In genomic region chr22:37222440-37222971, GRCh38 we compare ENCODE assay signal across 13 cellular contexts. TPM values are rescaled to one million over a fixed set of nuclear protein-coding genes. Genes with fewer than 3 reads are reported as not detected.
DNase-seq lines count a peak whose midpoint lies in the region; ATAC-seq and TF ChIP-seq lines count a peak whose summit lies in the region.
"Had no signal": no experiment of that assay in that cellular context is flagged by ENCODE, and none has a peak within 500 bp of the region (broad histone marks: within the 10 kb centered on the region; RNA-seq: fewer than 3 reads in every experiment).

No MANE protein-coding gene starts in this region.

- H3K36me3 ChIP-seq in OCI-LY3 (replicated peaks; ENCODE audit: low read depth, low read length) (peaks cover 66% of the 10 kb centered on the region), mammary epithelial cell (ENCODE audit: insufficient read depth, low read length) (peaks cover 6% of the 10 kb centered on the region)
- H3K36me3 ChIP-seq: adrenal gland, suprapubic skin had no signal

- H3K9me3 ChIP-seq in OCI-LY3 (ENCODE audit: insufficient read depth, low read length) = peaks cover 10% of the 10 kb centered on the region; the same call in 1 of the 2 replicates
- no peaks in the 10 kb centered on the region for H3K9me3 ChIP-seq in mammary epithelial cell (replicated peaks; ENCODE audit: insufficient read depth, low read length)
- H3K9me3 ChIP-seq: adrenal gland, SK-N-SH, suprapubic skin had no signal

- CTCF ChIA-PET in mammary epithelial cell (lab: Charles Lee; ENCODE audit: low non-redundant PET) = no interaction called here

- H3K9ac ChIP-seq in OCI-LY3 (ENCODE audit: low read length) (peak overlapping the region; percentile 22; the same call in 1 of the 2 replicates), mammary epithelial cell (ENCODE audit: insufficient read depth, low read length) (no peak overlapping the region)
- H3K9ac ChIP-seq: SK-N-SH had no signal

- in situ Hi-C loops in mammary epithelial cell (cut with MboI; ENCODE audit: low sequenced_read_pairs in 2 of 2) = no loop called here

- H2AFZ ChIP-seq in OCI-LY3 (ENCODE audit: low read depth, low read length) (no peak overlapping the region), mammary epithelial cell (ENCODE audit: low read depth, low read length) (no peak overlapping the region)

- DNase-seq in GF-D8 (lab: John Stamatoyannopoulos, UW) = peak; percentile 37
- peak in 1 of 2 donors; percentile 40 for DNase-seq in central memory CD8-positive, alpha-beta T cell (ENCODE audit: low spot score in 2 of 2)
- no peak for DNase-seq in mammary epithelial cell
- DNase-seq: adrenal gland, COR-L47, H7, left cardiac atrium, SK-N-SH had no signal

- dilution Hi-C loops in mammary epithelial cell (cut with HindIII; ENCODE audit: low sequenced_read_pairs) = loop anchor here (5.0 kb wide), 2 partner anchors 70 to 100 kb away; no protein-coding TSS in a partner anchor

- H3K27ac ChIP-seq in OCI-LY3 (ENCODE audit: low read length) (peak overlapping the region; percentile 97), mammary epithelial cell (ENCODE audit: insufficient read depth, low read depth, low read length) (no peak overlapping the region)
- H3K27ac ChIP-seq: adrenal gland, suprapubic skin had no signal

- H3K4me1 ChIP-seq in OCI-LY3 (ENCODE audit: low read length) (peaks cover 87% of the 10 kb centered on the region), mammary epithelial cell (ENCODE audit: insufficient read depth, low read length) (no peaks in the 10 kb centered on the region)
- H3K4me1 ChIP-seq: adrenal gland, suprapubic skin had no signal

- H3K4me3 Mint-ChIP-seq in central memory CD8-positive, alpha-beta T cell = peak overlapping the region; percentile 45

- H4K20me1 ChIP-seq in OCI-LY3 (ENCODE audit: insufficient read depth, low read length) = no peaks in the 10 kb centered on the region
- no peaks in the 10 kb centered on the region for H4K20me1 ChIP-seq in mammary epithelial cell (ENCODE audit: insufficient read depth, low read length)

- peak overlapping the region; percentile 75 for H3K27ac Mint-ChIP-seq in central memory CD8-positive, alpha-beta T cell (ENCODE audit: low read depth)

- peaks cover 85% of the 10 kb centered on the region for H3K4me1 Mint-ChIP-seq in central memory CD8-positive, alpha-beta T cell

- H3K79me2 ChIP-seq in OCI-LY3 (ENCODE audit: low read length) = peaks cover 41% of the 10 kb centered on the region
- peaks cover 3% of the 10 kb centered on the region for H3K79me2 ChIP-seq in mammary epithelial cell (ENCODE audit: insufficient read depth, low read length)

- H3K4me3 ChIP-seq in OCI-LY3 (ENCODE audit: low read length) = no peak overlapping the region
- no peak overlapping the region for H3K4me3 ChIP-seq in mammary epithelial cell (replicated peaks in 1 of 3; ENCODE audit: insufficient read depth in 1 of 3, low read depth in 2 of 3, low read length in 3 of 3)
- H3K4me3 ChIP-seq: adrenal gland, suprapubic skin had no signal

- peak; percentile 40 for ATAC-seq in central memory CD8-positive, alpha-beta T cell (replicated peaks; ENCODE audit: extremely low read depth, poor library complexity, severe bottlenecking)
- ATAC-seq in HG03280 (IDR thresholded peaks at IDR 0.05; ENCODE audit: unreplicated experiment) (no peak), HG03469 (IDR thresholded peaks at IDR 0.05; ENCODE audit: unreplicated experiment) (no peak)

- no TSS peak for BruUV-seq in mammary epithelial cell (replicated peaks; lab: Mats Ljungman, UMichigan)

- H3K4me2 ChIP-seq in OCI-LY3 (ENCODE audit: low read length) (peak overlapping the region; percentile 18), mammary epithelial cell (ENCODE audit: insufficient read depth, low read depth, low read length) (no peak overlapping the region)
- H3K4me2 ChIP-seq: SK-N-SH had no signal

- intact Hi-C loops in mammary epithelial cell (cut with micrococcal nuclease) = no loop called here

- H3K27me3 ChIP-seq in OCI-LY3 (ENCODE audit: low read depth, low read length) = no peaks in the 10 kb centered on the region
- H3K27me3 ChIP-seq in mammary epithelial cell (ENCODE audit: insufficient read depth, low read length) = no peaks in the 10 kb centered on the region
- H3K27me3 ChIP-seq: adrenal gland had no signal

- peaks cover 36% of the 10 kb centered on the region for H3K36me3 Mint-ChIP-seq in central memory CD8-positive, alpha-beta T cell (ENCODE audit: insufficient read depth)

- H3K9me3 Mint-ChIP-seq in central memory CD8-positive, alpha-beta T cell = peaks cover 5% of the 10 kb centered on the region

- no peaks in the 10 kb centered on the region for H3K27me3 Mint-ChIP-seq in central memory CD8-positive, alpha-beta T cell

- TF ChIP-seq CTCF in OCI-LY3 (IDR thresholded peaks at IDR 0.05; ENCODE audit: low read depth, low read length) (no peak), mammary epithelial cell (conservative IDR thresholded peaks at IDR 0.05 in 1 of 2, IDR thresholded peaks at IDR 0.05 in 1 of 2; ENCODE audit: extremely low read depth in 1 of 2, insufficient read depth in 1 of 2, low read depth in 1 of 2, low read length in 2 of 2) (no peak)

- 91% methylated on average over 6 of the region's 8 CpGs for WGBS in mammary epithelial cell (ENCODE audit: low coverage, missing lambda C conversion rate)

RNA-seq across cellular contexts. Expression of gene SSTR3, which starts 10.2 kb away (rescaled TPM):
- total RNA-seq in mammary epithelial cell = not detected
- polyA plus RNA-seq in mammary epithelial cell = not detected
- polyA minus RNA-seq in mammary epithelial cell = not detected
- total RNA-seq: fibroblast of lung, left cardiac atrium, suprapubic skin had no signal
- polyA plus RNA-seq: fibroblast of lung, SK-N-SH had no signal

RNA-seq across cellular contexts. Expression of gene RAC2, which starts 21.6 kb away (rescaled TPM):
- total RNA-seq in mammary epithelial cell = 100 to 1,000 TPM in 1 of 2 donors, 10 to 100 TPM in 1; 13.2 to 119 TPM
- 211 TPM for polyA plus RNA-seq in mammary epithelial cell
- 272 TPM for polyA minus RNA-seq in mammary epithelial cell

RNA-seq across cellular contexts. Expression of gene C1QTNF6, which starts 34.5 kb away (rescaled TPM):
- 1 to 10 TPM; 3.3 to 3.7 TPM for total RNA-seq in mammary epithelial cell
- polyA plus RNA-seq in mammary epithelial cell = 3.1 TPM
- 4.7 TPM for polyA minus RNA-seq in mammary epithelial cell

RNA-seq across cellular contexts. Expression of gene CYTH4, which starts 59.8 kb away (rescaled TPM):
- total RNA-seq in mammary epithelial cell = 1 to 10 TPM in 1 of 2 donors, under 1 TPM in 1; under 0.01 to 1.1 TPM
- polyA plus RNA-seq in mammary epithelial cell = 0.48 TPM
- 4.4 TPM for polyA minus RNA-seq in mammary epithelial cell
- total RNA-seq: H7 had no signal
- polyA plus RNA-seq: fibroblast of lung had no signal
